In the genomic region with DNA sequence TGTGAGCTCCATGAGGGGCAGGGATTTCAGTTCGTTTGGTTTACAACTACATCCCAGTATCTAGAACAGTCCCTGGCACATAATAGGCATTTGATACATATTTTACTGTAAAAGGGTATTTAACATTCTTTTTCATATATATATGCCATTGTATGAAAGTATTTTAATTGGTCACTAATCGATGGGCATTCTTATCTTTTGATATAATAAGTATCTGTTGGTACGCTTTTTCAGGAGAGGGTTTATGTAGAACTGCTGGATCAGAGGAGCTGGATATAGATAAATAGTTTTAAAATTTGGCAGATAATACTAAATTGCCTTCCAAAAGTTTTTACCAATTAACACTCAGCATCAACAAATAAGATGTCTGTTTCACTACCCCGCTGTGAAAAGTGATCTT, we compare ENCODE assay signal across 9 cellular contexts. TPM values are rescaled to one million over a fixed set of nuclear protein-coding genes. Genes with fewer than 3 reads are reported as not detected.
DNase-seq lines count a peak whose midpoint lies in the region; ATAC-seq, FAIRE-seq and TF ChIP-seq lines count a peak whose summit lies in the region.
"Had no signal": no experiment of that assay in that cellular context is flagged by ENCODE, and none has a peak within 500 bp of the region (broad histone marks: within the 10 kb centered on the region; RNA-seq: fewer than 3 reads in every experiment).

No MANE protein-coding gene starts in this region.

- H3K27ac ChIP-seq in DND-41 (ENCODE audit: low read length) (peak overlapping the region; percentile 92), SJSA1 (no peak overlapping the region)

- peak overlapping the region; percentile 86 for H2AFZ ChIP-seq in DND-41 (ENCODE audit: low read depth, low read length)

- no peak for ATAC-seq in DND-41 (ENCODE audit: insufficient read depth, low read depth)
- no peak for ATAC-seq in GM18873 (IDR thresholded peaks at IDR 0.05; ENCODE audit: low FRiP score, unreplicated experiment)

- H3K27me3 ChIP-seq in DND-41 (ENCODE audit: insufficient read depth, low read length, poor library complexity), result no peaks in the 10 kb centered on the region
- no peaks in the 10 kb centered on the region for H3K27me3 ChIP-seq in SJSA1 (replicated peaks)

- DNase-seq in DND-41 (no peak), SJSA1 (ENCODE audit: low read depth in 1 of 2, low spot score in 2 of 2) (no peak), foreskin fibroblast (no peak), skeletal muscle cell (ENCODE audit: low read depth) (no peak), COLO829 (ENCODE audit: low spot score) (no peak), frontal cortex (ENCODE audit: low spot score in 2 of 2) (no peak), GM13976 (ENCODE audit: low spot score) (no peak)
- DNase-seq: NCI-H2081 had no signal

- TF ChIP-seq CTCF in DND-41 (IDR thresholded peaks at IDR 0.05; ENCODE audit: borderline replicate concordance, extremely low read depth, low read length, poor library complexity, severe bottlenecking) (no peak), foreskin fibroblast (IDR thresholded peaks at IDR 0.05; ENCODE audit: low read depth, low read length) (no peak), GM13976 (IDR thresholded peaks at IDR 0.05; ENCODE audit: borderline replicate concordance, control extremely low read depth, extremely low read depth, insufficient read depth, missing control alignments) (no peak)

- in situ Hi-C loops in GM13976 (cut with MboI; ENCODE audit: low sequenced_read_pairs, unreplicated experiment), result no loop called here

- peak overlapping the region; percentile 88 for H3K4me2 ChIP-seq in DND-41 (ENCODE audit: insufficient read depth, low read length)

- peaks cover 39% of the 10 kb centered on the region for H3K4me1 ChIP-seq in DND-41 (ENCODE audit: insufficient read depth, low read length)
- H3K4me1 ChIP-seq in SJSA1 (replicated peaks), result peaks cover 8% of the 10 kb centered on the region; the same call in 1 of the 2 replicates

- H3K9ac ChIP-seq in DND-41 (ENCODE audit: low read depth, low read length), result peak overlapping the region; percentile 79

- H3K4me3 ChIP-seq in DND-41 (ENCODE audit: low read depth in 1 of 2, low read length in 2 of 2) (peak overlapping the region; percentile 50 to 79), SJSA1 (peak overlapping the region; percentile 67), foreskin fibroblast (ENCODE audit: low read depth in 1 of 2, low read length in 2 of 2) (peak overlapping the region; percentile 94 to 98), skeletal muscle cell (ENCODE audit: low read depth, low read length) (peak overlapping the region; percentile 96)

- peaks cover 33% of the 10 kb centered on the region for H4K20me1 ChIP-seq in DND-41 (ENCODE audit: insufficient read depth, low read length)

- H3K9me3 ChIP-seq in DND-41 (ENCODE audit: insufficient read depth, low read length, severe bottlenecking) (no peaks in the 10 kb centered on the region), SJSA1 (replicated peaks) (no peaks in the 10 kb centered on the region)

- FAIRE-seq in frontal cortex (lab: Jason Lieb, UNC), result no peak

- peaks cover 47% of the 10 kb centered on the region for H3K79me2 ChIP-seq in DND-41 (ENCODE audit: insufficient read depth, low read length)

- H3K36me3 ChIP-seq in DND-41 (ENCODE audit: insufficient read depth, low read length) (peaks cover 26% of the 10 kb centered on the region; the same call in 1 of the 2 replicates), SJSA1 (peaks cover 11% of the 10 kb centered on the region; the same call in 1 of the 2 replicates)

RNA-seq across cellular contexts. Expression of gene RSL24D1, which starts 1.0 kb away (rescaled TPM):
- 86.4 and 103 TPM in 2 replicates for total RNA-seq in SJSA1 (2014; rRNA removed; shearing (Covaris generic))
- 178 TPM for total RNA-seq in frontal cortex
